In the genomic region with DNA sequence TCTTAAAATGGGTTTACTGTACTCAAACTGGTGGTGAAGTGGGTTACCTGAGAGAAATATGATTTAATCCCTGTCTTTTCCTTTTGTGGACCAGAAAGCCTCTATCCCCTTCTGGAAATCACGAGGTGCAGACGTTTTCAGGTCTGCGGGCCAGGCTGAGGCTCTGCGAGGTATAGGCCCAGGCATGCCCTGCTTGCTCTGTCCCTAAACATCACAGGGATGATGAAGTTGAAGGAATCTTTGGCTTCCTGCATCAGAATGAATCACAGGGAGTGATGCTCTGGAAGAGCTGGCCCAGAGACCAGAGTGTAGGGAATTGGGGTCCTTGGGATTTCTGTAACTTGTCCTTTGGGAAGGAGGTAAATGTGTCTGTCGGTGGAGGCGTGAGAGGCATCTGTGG, we compare ENCODE assay signal across 26 cellular contexts. TPM values are rescaled to one million over a fixed set of nuclear protein-coding genes. Genes with fewer than 3 reads are reported as not detected.
"Had no signal": no experiment of that assay in that cellular context is flagged by ENCODE, and none has a peak within 500 bp of the region (broad histone marks: within the 10 kb centered on the region; RNA-seq: fewer than 3 reads in every experiment).

No MANE protein-coding gene starts in this region.

- DNase-seq: activated CD4-positive, alpha-beta memory T cell treated with anti-CD3 and anti-CD28 coated beads for 36 hours; activated CD4-positive, alpha-beta T cell treated with anti-CD3 and anti-CD28 coated beads, Interleukin-2, amount 10 ng/mL, durations not matched to agents 7 days and 5 days; activated CD4-positive, CD25-positive, alpha-beta regulatory T cell; activated naive CD4-positive, alpha-beta T cell treated with anti-CD3 and anti-CD28 coated beads, Interleukin-2, amount 50 U/mL, for 16 hours; activated T-cell treated with anti-CD3 and anti-CD28 coated beads for 4 hours; activated T-cell treated with anti-CD3 and anti-CD28 coated beads, Interleukin-2, amount 50 U/mL, for 48 hours; aorta; NCI-H1092; NCI-H1436; NCI-H1694 treated with DMSO at 0.1 percent for 48 hours; NCI-H2029 treated with DMSO at 0.1 percent for 48 hours; NCI-H510A treated with DMSO at 0.1 percent for 48 hours; NK-92 treated with Interleukin-12 subunit alpha and Interleukin-12 subunit beta, amount 100 ng/mL, for 24 hours; Peyer's patch; SIG-M5; T-cell; T-helper 2 cell; T1000 had no signal

- FAIRE-seq: TTC549 had no signal

- H3K27me3 ChIP-seq: Peyer's patch had no signal

- H3K36me3 ChIP-seq: Peyer's patch had no signal

- H3K4me2 ChIP-seq: KMS-11 had no signal

- H3K4me1 ChIP-seq: Peyer's patch had no signal

- H3K4me3 ChIP-seq: Peyer's patch, SK-N-MC had no signal

- H3K27ac ChIP-seq: KMS-11, Peyer's patch, RWPE1, SK-N-MC had no signal

- H3K9ac ChIP-seq: KMS-11 had no signal

- ATAC-seq: activated T-helper 17 cell treated with anti-CD3 and anti-CD28 coated beads, Interleukin-2, amount 50 U/mL, for 72 hours; T-cell had no signal

RNA-seq across cellular contexts. Expression of gene CHST8, which starts 18.4 kb away (rescaled TPM):
- total RNA-seq: activated CD4-positive, alpha-beta memory T cell treated with anti-CD3 and anti-CD28 coated beads for 36 hours; activated CD4-positive, alpha-beta T cell treated with anti-CD3 and anti-CD28 coated beads, Interleukin-2, amount 10 ng/mL, durations not matched to agents 7 days and 5 days; activated CD8-positive, alpha-beta memory T cell treated with anti-CD3 and anti-CD28 coated beads for 36 hours; activated T-helper 17 cell treated with anti-CD3 and anti-CD28 coated beads, Interleukin-2, amount 50 U/mL, for 72 hours; MCF 10A; T-cell had no signal
- polyA plus RNA-seq: IgD-negative memory B cell had no signal
